In the genomic region with DNA sequence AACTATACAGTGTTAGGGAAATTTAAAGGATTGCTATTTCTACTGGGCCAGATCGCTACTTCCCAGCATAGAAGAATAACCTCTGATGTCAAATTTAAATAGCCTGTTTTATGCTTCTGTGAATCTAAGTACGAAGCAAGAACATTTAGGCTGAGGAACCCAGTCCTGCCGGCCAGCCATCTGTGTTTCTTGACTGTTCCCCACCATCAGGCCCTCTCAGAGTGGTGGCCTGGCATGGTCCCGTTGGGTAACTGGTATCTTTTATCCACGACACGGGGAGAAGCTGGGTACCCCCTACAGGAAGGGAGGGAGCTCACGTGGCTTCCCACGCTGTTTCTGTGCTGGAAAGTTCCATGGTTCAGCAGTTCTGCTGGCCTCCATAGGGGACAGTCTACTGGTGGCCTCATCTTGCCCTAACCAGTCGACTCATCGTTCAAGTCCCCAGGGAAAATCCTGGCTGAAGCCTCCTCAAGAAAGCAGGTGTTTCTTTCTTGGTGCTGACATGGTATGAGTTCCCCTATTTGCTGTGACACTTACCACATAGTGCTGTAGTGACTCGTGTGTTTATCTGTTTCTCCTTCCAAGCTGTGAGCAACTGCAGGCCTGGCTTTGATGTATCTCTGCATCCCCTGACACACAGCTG, we compare ENCODE assay signal across 2 cellular contexts.
TF ChIP-seq lines count a peak whose summit lies in the region.

No MANE protein-coding gene starts in this region.

TF ChIP-seq in A549, 52 proteins besides CTCF, POLR2A, EP300 and RAD21 (continued from another document):
- TF ChIP-seq, protein P1, sequence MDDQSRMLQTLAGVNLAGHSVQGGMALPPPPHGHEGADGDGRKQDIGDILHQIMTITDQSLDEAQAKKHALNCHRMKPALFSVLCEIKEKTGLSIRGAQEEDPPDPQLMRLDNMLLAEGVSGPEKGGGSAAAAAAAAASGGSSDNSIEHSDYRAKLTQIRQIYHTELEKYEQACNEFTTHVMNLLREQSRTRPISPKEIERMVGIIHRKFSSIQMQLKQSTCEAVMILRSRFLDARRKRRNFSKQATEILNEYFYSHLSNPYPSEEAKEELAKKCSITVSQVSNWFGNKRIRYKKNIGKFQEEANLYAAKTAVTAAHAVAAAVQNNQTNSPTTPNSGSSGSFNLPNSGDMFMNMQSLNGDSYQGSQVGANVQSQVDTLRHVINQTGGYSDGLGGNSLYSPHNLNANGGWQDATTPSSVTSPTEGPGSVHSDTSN (IDR thresholded peaks at IDR 0.05) = no peak
- TF ChIP-seq, protein P2, sequence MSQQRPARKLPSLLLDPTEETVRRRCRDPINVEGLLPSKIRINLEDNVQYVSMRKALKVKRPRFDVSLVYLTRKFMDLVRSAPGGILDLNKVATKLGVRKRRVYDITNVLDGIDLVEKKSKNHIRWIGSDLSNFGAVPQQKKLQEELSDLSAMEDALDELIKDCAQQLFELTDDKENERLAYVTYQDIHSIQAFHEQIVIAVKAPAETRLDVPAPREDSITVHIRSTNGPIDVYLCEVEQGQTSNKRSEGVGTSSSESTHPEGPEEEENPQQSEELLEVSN (IDR thresholded peaks at IDR 0.05; ENCODE audit: borderline replicate concordance, low read depth) = no peak

TF ChIP-seq in H1, 55 proteins besides CTCF, POLR2A, EP300 and RAD21 (continued from another document):
- TF ChIP-seq, protein P2 (IDR thresholded peaks at IDR 0.05) = no peak
